ENCODE assay signal across 9 cellular contexts in genomic region chr6:25006075-25006474, GRCh38.
DNase-seq lines count a peak whose midpoint lies in the region; TF ChIP-seq lines count a peak whose summit lies in the region.
"Had no signal": no experiment of that assay in that cellular context is flagged by ENCODE, and none has a peak within 500 bp of the region (broad histone marks: within the 10 kb centered on the region; RNA-seq: fewer than 3 reads in every experiment).

No MANE protein-coding gene starts in this region.

- TF ChIP-seq POLR2A in Peyer's patch (IDR thresholded peaks at IDR 0.05): no peak

- WGBS in smooth muscle cell (ENCODE audit: low lambda C conversion rate): 91% methylated on average over 1 of the region's 1 CpG

- H3K27me3 Mint-ChIP-seq in T-helper 1 cell treated with Interleukin-12 subunit alpha and Interleukin-12 subunit beta and Interleukin-4 antibody, amounts not matched to agents 30 μg/mL and 1 μg/mL, for 36 hours (ENCODE audit: low read depth): no peaks in the 10 kb centered on the region
- no peaks in the 10 kb centered on the region for H3K27me3 Mint-ChIP-seq in dendritic cell treated with granulocyte-macrophage colony-stimulating factor and Interleukin-4, amounts not matched to agents 40 ng/mL and 50 ng/mL, for 4 days

- no peak overlapping the region for H2AFZ ChIP-seq in smooth muscle cell (ENCODE audit: low read depth)

- peaks cover 2% of the 10 kb centered on the region for H3K36me3 Mint-ChIP-seq in T-helper 1 cell treated with Interleukin-12 subunit alpha and Interleukin-12 subunit beta and Interleukin-4 antibody, amounts not matched to agents 30 μg/mL and 1 μg/mL, for 36 hours (ENCODE audit: low read depth)
- H3K36me3 Mint-ChIP-seq in dendritic cell treated with granulocyte-macrophage colony-stimulating factor and Interleukin-4, amounts not matched to agents 40 ng/mL and 50 ng/mL, for 4 days (ENCODE audit: low read depth): no peaks in the 10 kb centered on the region

- no peaks in the 10 kb centered on the region for H3F3A ChIP-seq in smooth muscle cell (ENCODE audit: low read depth)

- H3K4me1 ChIP-seq in Peyer's patch: peaks cover 0 to 11% (median 7%) of the 10 kb centered on the region in 4 donors
- H3K4me1 ChIP-seq in smooth muscle cell (ENCODE audit: low read depth): peaks cover 2% of the 10 kb centered on the region

- H3K4me3 ChIP-seq in Peyer's patch (no peak overlapping the region), smooth muscle cell (no peak overlapping the region)

- DNase-seq in T-helper 1 cell: no peak
- no peak for DNase-seq in Peyer's patch
- no peak for DNase-seq in smooth muscle cell (lab: John Stamatoyannopoulos, UW; ENCODE audit: unreplicated experiment)
- DNase-seq in MV-4-11 (lab: John Stamatoyannopoulos, UW): no peak
- no peak for DNase-seq in DMS79 (lab: John Stamatoyannopoulos, UW)
- DNase-seq in nucleus accumbens (lab: John Stamatoyannopoulos, UW): no peak
- DNase-seq: activated CD4-positive, alpha-beta T cell treated with anti-CD3 and anti-CD28 coated beads for 1 hour had no signal

- H3K27ac ChIP-seq in Peyer's patch (peak overlapping the region; percentile 69 to 78 (median 70)), smooth muscle cell (ENCODE audit: low read depth) (peak overlapping the region; percentile 14)

- no peaks in the 10 kb centered on the region for H3K79me2 ChIP-seq in smooth muscle cell (ENCODE audit: low read depth)

- H3K9me3 ChIP-seq in Peyer's patch (no peaks in the 10 kb centered on the region), smooth muscle cell (replicated peaks; ENCODE audit: low read depth) (no peaks in the 10 kb centered on the region)

- H3K9ac ChIP-seq in smooth muscle cell (ENCODE audit: low read depth): no peak overlapping the region

- H3K9me3 Mint-ChIP-seq in T-helper 1 cell treated with Interleukin-12 subunit alpha and Interleukin-12 subunit beta and Interleukin-4 antibody, amounts not matched to agents 30 μg/mL and 1 μg/mL, for 36 hours: no peaks in the 10 kb centered on the region
- H3K9me3 Mint-ChIP-seq in dendritic cell treated with granulocyte-macrophage colony-stimulating factor and Interleukin-4, amounts not matched to agents 40 ng/mL and 50 ng/mL, for 4 days: no peaks in the 10 kb centered on the region

- no peak overlapping the region for H3K4me2 ChIP-seq in smooth muscle cell

- peaks cover 59% of the 10 kb centered on the region for H3K4me1 Mint-ChIP-seq in T-helper 1 cell treated with Interleukin-12 subunit alpha and Interleukin-12 subunit beta and Interleukin-4 antibody, amounts not matched to agents 30 μg/mL and 1 μg/mL, for 36 hours (ENCODE audit: low read depth)
- H3K4me1 Mint-ChIP-seq in dendritic cell treated with granulocyte-macrophage colony-stimulating factor and Interleukin-4, amounts not matched to agents 40 ng/mL and 50 ng/mL, for 4 days (ENCODE audit: low read depth): peaks cover 64% of the 10 kb centered on the region

- H3K27me3 ChIP-seq in Peyer's patch (no peaks in the 10 kb centered on the region), smooth muscle cell (ENCODE audit: low read depth) (no peaks in the 10 kb centered on the region)

- peak overlapping the region; percentile 71 for H3K27ac Mint-ChIP-seq in T-helper 1 cell treated with Interleukin-12 subunit alpha and Interleukin-12 subunit beta and Interleukin-4 antibody, amounts not matched to agents 30 μg/mL and 1 μg/mL, for 36 hours
- peak overlapping the region; percentile 84 for H3K27ac Mint-ChIP-seq in dendritic cell treated with granulocyte-macrophage colony-stimulating factor and Interleukin-4, amounts not matched to agents 40 ng/mL and 50 ng/mL, for 4 days

- H4K20me1 ChIP-seq in smooth muscle cell (ENCODE audit: low read depth): no peaks in the 10 kb centered on the region

- intact Hi-C loops in dendritic cell treated with granulocyte-macrophage colony-stimulating factor and Interleukin-4, amounts not matched to agents 40 ng/mL and 50 ng/mL, for 4 days (cut with micrococcal nuclease): no loop called here

- TF ChIP-seq CTCF in Peyer's patch (IDR thresholded peaks at IDR 0.05) (no peak), smooth muscle cell (IDR thresholded peaks at IDR 0.05; ENCODE audit: borderline replicate concordance, insufficient read depth, poor library complexity, severe bottlenecking) (no peak)

- H3K4me3 Mint-ChIP-seq in T-helper 1 cell treated with Interleukin-12 subunit alpha and Interleukin-12 subunit beta and Interleukin-4 antibody, amounts not matched to agents 30 μg/mL and 1 μg/mL, for 36 hours: no peak overlapping the region
- H3K4me3 Mint-ChIP-seq in dendritic cell treated with granulocyte-macrophage colony-stimulating factor and Interleukin-4, amounts not matched to agents 40 ng/mL and 50 ng/mL, for 4 days: no peak overlapping the region

- H3K36me3 ChIP-seq in Peyer's patch (no peaks in the 10 kb centered on the region), smooth muscle cell (ENCODE audit: low read depth) (no peaks in the 10 kb centered on the region)
